In genomic region chr13:79389031-79389430, GRCh38 we compare ENCODE assay signal across 1 cellular context.
TF ChIP-seq lines count a peak whose summit lies in the region.

No MANE protein-coding gene starts in this region.

TF ChIP-seq in K562, 482 proteins besides CTCF, POLR2A, EP300 and RAD21:
- TF ChIP-seq, protein P1, sequence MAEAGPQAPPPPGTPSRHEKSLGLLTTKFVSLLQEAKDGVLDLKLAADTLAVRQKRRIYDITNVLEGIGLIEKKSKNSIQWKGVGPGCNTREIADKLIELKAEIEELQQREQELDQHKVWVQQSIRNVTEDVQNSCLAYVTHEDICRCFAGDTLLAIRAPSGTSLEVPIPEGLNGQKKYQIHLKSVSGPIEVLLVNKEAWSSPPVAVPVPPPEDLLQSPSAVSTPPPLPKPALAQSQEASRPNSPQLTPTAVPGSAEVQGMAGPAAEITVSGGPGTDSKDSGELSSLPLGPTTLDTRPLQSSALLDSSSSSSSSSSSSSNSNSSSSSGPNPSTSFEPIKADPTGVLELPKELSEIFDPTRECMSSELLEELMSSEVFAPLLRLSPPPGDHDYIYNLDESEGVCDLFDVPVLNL (CRISPR knock-in tag; IDR thresholded peaks at IDR 0.05; ENCODE audit: low read depth), result no peak
- TF ChIP-seq, protein P2, sequence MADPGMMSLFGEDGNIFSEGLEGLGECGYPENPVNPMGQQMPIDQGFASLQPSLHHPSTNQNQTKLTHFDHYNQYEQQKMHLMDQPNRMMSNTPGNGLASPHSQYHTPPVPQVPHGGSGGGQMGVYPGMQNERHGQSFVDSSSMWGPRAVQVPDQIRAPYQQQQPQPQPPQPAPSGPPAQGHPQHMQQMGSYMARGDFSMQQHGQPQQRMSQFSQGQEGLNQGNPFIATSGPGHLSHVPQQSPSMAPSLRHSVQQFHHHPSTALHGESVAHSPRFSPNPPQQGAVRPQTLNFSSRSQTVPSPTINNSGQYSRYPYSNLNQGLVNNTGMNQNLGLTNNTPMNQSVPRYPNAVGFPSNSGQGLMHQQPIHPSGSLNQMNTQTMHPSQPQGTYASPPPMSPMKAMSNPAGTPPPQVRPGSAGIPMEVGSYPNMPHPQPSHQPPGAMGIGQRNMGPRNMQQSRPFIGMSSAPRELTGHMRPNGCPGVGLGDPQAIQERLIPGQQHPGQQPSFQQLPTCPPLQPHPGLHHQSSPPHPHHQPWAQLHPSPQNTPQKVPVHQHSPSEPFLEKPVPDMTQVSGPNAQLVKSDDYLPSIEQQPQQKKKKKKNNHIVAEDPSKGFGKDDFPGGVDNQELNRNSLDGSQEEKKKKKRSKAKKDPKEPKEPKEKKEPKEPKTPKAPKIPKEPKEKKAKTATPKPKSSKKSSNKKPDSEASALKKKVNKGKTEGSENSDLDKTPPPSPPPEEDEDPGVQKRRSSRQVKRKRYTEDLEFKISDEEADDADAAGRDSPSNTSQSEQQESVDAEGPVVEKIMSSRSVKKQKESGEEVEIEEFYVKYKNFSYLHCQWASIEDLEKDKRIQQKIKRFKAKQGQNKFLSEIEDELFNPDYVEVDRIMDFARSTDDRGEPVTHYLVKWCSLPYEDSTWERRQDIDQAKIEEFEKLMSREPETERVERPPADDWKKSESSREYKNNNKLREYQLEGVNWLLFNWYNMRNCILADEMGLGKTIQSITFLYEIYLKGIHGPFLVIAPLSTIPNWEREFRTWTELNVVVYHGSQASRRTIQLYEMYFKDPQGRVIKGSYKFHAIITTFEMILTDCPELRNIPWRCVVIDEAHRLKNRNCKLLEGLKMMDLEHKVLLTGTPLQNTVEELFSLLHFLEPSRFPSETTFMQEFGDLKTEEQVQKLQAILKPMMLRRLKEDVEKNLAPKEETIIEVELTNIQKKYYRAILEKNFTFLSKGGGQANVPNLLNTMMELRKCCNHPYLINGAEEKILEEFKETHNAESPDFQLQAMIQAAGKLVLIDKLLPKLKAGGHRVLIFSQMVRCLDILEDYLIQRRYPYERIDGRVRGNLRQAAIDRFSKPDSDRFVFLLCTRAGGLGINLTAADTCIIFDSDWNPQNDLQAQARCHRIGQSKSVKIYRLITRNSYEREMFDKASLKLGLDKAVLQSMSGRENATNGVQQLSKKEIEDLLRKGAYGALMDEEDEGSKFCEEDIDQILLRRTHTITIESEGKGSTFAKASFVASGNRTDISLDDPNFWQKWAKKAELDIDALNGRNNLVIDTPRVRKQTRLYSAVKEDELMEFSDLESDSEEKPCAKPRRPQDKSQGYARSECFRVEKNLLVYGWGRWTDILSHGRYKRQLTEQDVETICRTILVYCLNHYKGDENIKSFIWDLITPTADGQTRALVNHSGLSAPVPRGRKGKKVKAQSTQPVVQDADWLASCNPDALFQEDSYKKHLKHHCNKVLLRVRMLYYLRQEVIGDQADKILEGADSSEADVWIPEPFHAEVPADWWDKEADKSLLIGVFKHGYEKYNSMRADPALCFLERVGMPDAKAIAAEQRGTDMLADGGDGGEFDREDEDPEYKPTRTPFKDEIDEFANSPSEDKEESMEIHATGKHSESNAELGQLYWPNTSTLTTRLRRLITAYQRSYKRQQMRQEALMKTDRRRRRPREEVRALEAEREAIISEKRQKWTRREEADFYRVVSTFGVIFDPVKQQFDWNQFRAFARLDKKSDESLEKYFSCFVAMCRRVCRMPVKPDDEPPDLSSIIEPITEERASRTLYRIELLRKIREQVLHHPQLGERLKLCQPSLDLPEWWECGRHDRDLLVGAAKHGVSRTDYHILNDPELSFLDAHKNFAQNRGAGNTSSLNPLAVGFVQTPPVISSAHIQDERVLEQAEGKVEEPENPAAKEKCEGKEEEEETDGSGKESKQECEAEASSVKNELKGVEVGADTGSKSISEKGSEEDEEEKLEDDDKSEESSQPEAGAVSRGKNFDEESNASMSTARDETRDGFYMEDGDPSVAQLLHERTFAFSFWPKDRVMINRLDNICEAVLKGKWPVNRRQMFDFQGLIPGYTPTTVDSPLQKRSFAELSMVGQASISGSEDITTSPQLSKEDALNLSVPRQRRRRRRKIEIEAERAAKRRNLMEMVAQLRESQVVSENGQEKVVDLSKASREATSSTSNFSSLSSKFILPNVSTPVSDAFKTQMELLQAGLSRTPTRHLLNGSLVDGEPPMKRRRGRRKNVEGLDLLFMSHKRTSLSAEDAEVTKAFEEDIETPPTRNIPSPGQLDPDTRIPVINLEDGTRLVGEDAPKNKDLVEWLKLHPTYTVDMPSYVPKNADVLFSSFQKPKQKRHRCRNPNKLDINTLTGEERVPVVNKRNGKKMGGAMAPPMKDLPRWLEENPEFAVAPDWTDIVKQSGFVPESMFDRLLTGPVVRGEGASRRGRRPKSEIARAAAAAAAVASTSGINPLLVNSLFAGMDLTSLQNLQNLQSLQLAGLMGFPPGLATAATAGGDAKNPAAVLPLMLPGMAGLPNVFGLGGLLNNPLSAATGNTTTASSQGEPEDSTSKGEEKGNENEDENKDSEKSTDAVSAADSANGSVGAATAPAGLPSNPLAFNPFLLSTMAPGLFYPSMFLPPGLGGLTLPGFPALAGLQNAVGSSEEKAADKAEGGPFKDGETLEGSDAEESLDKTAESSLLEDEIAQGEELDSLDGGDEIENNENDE (IDR thresholded peaks at IDR 0.05; ENCODE audit: low read depth, low read length), result no peak
- no peak for TF ChIP-seq TAF1 (IDR thresholded peaks at IDR 0.05; ENCODE audit: control insufficient read depth, extremely low read depth, insufficient read depth, low read length, severe bottlenecking)
- no peak for TF ChIP-seq SMAD2 (IDR thresholded peaks at IDR 0.05; ENCODE audit: low read depth, low read length)
- no peak for TF ChIP-seq POLR2H (tag; IDR thresholded peaks at IDR 0.05; ENCODE audit: low read depth)
- TF ChIP-seq, protein P3, sequence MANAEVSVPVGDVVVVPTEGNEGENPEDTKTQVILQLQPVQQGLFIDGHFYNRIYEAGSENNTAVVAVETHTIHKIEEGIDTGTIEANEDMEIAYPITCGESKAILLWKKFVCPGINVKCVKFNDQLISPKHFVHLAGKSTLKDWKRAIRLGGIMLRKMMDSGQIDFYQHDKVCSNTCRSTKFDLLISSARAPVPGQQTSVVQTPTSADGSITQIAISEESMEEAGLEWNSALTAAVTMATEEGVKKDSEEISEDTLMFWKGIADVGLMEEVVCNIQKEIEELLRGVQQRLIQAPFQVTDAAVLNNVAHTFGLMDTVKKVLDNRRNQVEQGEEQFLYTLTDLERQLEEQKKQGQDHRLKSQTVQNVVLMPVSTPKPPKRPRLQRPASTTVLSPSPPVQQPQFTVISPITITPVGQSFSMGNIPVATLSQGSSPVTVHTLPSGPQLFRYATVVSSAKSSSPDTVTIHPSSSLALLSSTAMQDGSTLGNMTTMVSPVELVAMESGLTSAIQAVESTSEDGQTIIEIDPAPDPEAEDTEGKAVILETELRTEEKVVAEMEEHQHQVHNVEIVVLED (CRISPR knock-in tag; IDR thresholded peaks at IDR 0.05), result no peak
- no peak for TF ChIP-seq HMGN3 (IDR thresholded peaks at IDR 0.05; ENCODE audit: borderline replicate concordance, extremely low read depth, insufficient read length, low read depth, low read length)
- TF ChIP-seq ZNF282 (CRISPR knock-in tag; IDR thresholded peaks at IDR 0.05), result no peak
